In genomic region chr2:68467077-68467960, GRCh38 we compare ENCODE assay signal across 1 cellular context.
TF ChIP-seq lines count a peak whose summit lies in the region.

APLF (plus strand) TSS chr2:68467585; CDS start chr2:68467732, 147 bp downstream.
A gene with protein sequence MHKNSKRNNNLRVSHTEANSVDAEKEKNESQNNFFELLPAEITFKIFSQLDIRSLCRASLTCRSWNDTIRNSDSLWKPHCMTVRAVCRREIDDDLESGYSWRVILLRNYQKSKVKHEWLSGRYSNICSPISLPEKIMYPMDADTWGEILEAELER (minus strand): TSS chr2:68467294. CDS start chr2:68465145, 2,149 bp downstream.

TF ChIP-seq in HepG2, 621 proteins besides CTCF, POLR2A, EP300 and RAD21 (continued from another document and continues in another):
- TF ChIP-seq, protein P1, sequence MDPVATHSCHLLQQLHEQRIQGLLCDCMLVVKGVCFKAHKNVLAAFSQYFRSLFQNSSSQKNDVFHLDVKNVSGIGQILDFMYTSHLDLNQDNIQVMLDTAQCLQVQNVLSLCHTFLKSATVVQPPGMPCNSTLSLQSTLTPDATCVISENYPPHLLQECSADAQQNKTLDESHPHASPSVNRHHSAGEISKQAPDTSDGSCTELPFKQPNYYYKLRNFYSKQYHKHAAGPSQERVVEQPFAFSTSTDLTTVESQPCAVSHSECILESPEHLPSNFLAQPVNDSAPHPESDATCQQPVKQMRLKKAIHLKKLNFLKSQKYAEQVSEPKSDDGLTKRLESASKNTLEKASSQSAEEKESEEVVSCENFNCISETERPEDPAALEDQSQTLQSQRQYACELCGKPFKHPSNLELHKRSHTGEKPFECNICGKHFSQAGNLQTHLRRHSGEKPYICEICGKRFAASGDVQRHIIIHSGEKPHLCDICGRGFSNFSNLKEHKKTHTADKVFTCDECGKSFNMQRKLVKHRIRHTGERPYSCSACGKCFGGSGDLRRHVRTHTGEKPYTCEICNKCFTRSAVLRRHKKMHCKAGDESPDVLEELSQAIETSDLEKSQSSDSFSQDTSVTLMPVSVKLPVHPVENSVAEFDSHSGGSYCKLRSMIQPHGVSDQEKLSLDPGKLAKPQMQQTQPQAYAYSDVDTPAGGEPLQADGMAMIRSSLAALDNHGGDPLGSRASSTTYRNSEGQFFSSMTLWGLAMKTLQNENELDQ (CRISPR knock-in tag; IDR thresholded peaks at IDR 0.05; ENCODE audit: borderline replicate concordance) = 0 out of 2 replicates have a peak, but pooled peaks have one; percentile 29
- no peak for TF ChIP-seq IRF1 (CRISPR knock-in tag; IDR thresholded peaks at IDR 0.05; ENCODE audit: low read depth)
- TF ChIP-seq ZFP82 (CRISPR knock-in tag; IDR thresholded peaks at IDR 0.05; ENCODE audit: borderline replicate concordance) = peak; percentile 94; the same call in 1 of the 2 replicates
- peak; percentile 30 for TF ChIP-seq PTBP1 (IDR thresholded peaks at IDR 0.05; ENCODE audit: low read depth, low read length, poor library complexity, severe bottlenecking)
- TF ChIP-seq REL (CRISPR knock-in tag; conservative IDR thresholded peaks at IDR 0.05) = no peak
- TF ChIP-seq ZNF17 (CRISPR knock-in tag; IDR thresholded peaks at IDR 0.05) = peak; percentile 16; the same call in 1 of the 2 replicates
- peak; percentile 77; the same call in 1 of the 2 replicates for TF ChIP-seq RFXANK (CRISPR knock-in tag; IDR thresholded peaks at IDR 0.05)
- peak; percentile 84 for TF ChIP-seq RBM39 (IDR thresholded peaks at IDR 0.05; ENCODE audit: low read depth, low read length, poor library complexity, severe bottlenecking)
- TF ChIP-seq SOX6 (IDR thresholded peaks at IDR 0.05) = no peak
- TF ChIP-seq SOX6 (CRISPR knock-in tag; IDR thresholded peaks at IDR 0.05) = peak; percentile 69; the same call in 1 of the 2 replicates
- peak; percentile 81 for TF ChIP-seq SPEN (CRISPR knock-in tag; IDR thresholded peaks at IDR 0.05; ENCODE audit: low read depth)
- peak; percentile 18 for TF ChIP-seq AGO1 (IDR thresholded peaks at IDR 0.05; ENCODE audit: low read depth, low read length, poor library complexity, severe bottlenecking)
- 0 out of 2 replicates have a peak, but pooled peaks have one; percentile 52 for TF ChIP-seq ZNF354B (CRISPR knock-in tag; IDR thresholded peaks at IDR 0.05)
- TF ChIP-seq ZNF275 (CRISPR knock-in tag; IDR thresholded peaks at IDR 0.05; ENCODE audit: borderline replicate concordance) = peak; percentile 84; the same call in 1 of the 2 replicates
- peak; percentile 73 for TF ChIP-seq PITX1 (CRISPR knock-in tag; IDR thresholded peaks at IDR 0.05)
- peak; percentile 45 to 54; a peak in 3 of 4 replicates for TF ChIP-seq NR2F1 (CRISPR knock-in tag; IDR thresholded peaks at IDR 0.05)
- peak; percentile 72; the same call in 1 of the 2 replicates for TF ChIP-seq HOXA5 (CRISPR knock-in tag; IDR thresholded peaks at IDR 0.05)
- TF ChIP-seq ZNF101 (CRISPR knock-in tag; IDR thresholded peaks at IDR 0.05; ENCODE audit: borderline replicate concordance, low read depth) = no peak
- TF ChIP-seq, protein P2, sequence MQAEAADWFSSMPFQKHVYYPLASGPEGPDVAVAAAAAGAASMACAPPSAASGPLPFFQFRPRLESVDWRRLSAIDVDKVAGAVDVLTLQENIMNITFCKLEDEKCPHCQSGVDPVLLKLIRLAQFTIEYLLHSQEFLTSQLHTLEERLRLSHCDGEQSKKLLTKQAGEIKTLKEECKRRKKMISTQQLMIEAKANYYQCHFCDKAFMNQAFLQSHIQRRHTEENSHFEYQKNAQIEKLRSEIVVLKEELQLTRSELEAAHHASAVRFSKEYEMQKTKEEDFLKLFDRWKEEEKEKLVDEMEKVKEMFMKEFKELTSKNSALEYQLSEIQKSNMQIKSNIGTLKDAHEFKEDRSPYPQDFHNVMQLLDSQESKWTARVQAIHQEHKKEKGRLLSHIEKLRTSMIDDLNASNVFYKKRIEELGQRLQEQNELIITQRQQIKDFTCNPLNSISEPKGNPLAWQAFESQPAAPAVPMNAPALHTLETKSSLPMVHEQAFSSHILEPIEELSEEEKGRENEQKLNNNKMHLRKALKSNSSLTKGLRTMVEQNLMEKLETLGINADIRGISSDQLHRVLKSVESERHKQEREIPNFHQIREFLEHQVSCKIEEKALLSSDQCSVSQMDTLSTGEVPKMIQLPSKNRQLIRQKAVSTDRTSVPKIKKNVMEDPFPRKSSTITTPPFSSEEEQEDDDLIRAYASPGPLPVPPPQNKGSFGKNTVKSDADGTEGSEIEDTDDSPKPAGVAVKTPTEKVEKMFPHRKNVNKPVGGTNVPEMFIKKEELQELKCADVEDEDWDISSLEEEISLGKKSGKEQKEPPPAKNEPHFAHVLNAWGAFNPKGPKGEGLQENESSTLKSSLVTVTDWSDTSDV (CRISPR knock-in tag; IDR thresholded peaks at IDR 0.05) = 0 out of 2 replicates have a peak, but pooled peaks have one; percentile 49
- TF ChIP-seq ZNF782 (CRISPR knock-in tag; IDR thresholded peaks at IDR 0.05; ENCODE audit: borderline replicate concordance) = no peak; the same call in 1 of the 2 replicates
- TF ChIP-seq ZNF431 (CRISPR knock-in tag; IDR thresholded peaks at IDR 0.05; ENCODE audit: borderline replicate concordance, low read depth) = 0 out of 2 replicates have a peak, but pooled peaks have one; percentile 42
- peak; percentile 85; the same call in 1 of the 2 replicates for TF ChIP-seq ZNF773 (CRISPR knock-in tag; IDR thresholded peaks at IDR 0.05; ENCODE audit: borderline replicate concordance)
- peak; percentile 55; the same call in 1 of the 2 replicates for TF ChIP-seq KAT7 (CRISPR knock-in tag; IDR thresholded peaks at IDR 0.05; ENCODE audit: borderline replicate concordance)
- TF ChIP-seq TOE1 (CRISPR knock-in tag; IDR thresholded peaks at IDR 0.05) = no peak; the same call in 1 of the 2 replicates
- TF ChIP-seq ZNF704 (CRISPR knock-in tag; IDR thresholded peaks at IDR 0.05; ENCODE audit: borderline replicate concordance) = no peak
- peak; percentile 70 for TF ChIP-seq KLF9 (CRISPR knock-in tag; IDR thresholded peaks at IDR 0.05; ENCODE audit: low read depth)
- peak; percentile 65 for TF ChIP-seq THAP9 (CRISPR knock-in tag; IDR thresholded peaks at IDR 0.05; ENCODE audit: borderline replicate concordance)
- TF ChIP-seq ZNF282 (IDR thresholded peaks at IDR 0.05; ENCODE audit: partially characterized antibody) = no peak
- 0 out of 2 replicates have a peak, but pooled peaks have one; percentile 11 for TF ChIP-seq RERE (CRISPR knock-in tag; IDR thresholded peaks at IDR 0.05; ENCODE audit: low read depth)
- TF ChIP-seq ZNF709 (CRISPR knock-in tag; IDR thresholded peaks at IDR 0.05) = peak; percentile 77
- TF ChIP-seq GPBP1L1 (CRISPR knock-in tag; IDR thresholded peaks at IDR 0.05) = no peak
- TF ChIP-seq SALL1 (CRISPR knock-in tag; IDR thresholded peaks at IDR 0.05) = peak; percentile 88
- peak; percentile 47 for TF ChIP-seq NFYB (CRISPR knock-in tag; IDR thresholded peaks at IDR 0.05)
- peak; percentile 78; the same call in 1 of the 2 replicates for TF ChIP-seq YEATS2 (CRISPR knock-in tag; IDR thresholded peaks at IDR 0.05; ENCODE audit: borderline replicate concordance)
- peak; percentile 98 for TF ChIP-seq CEBPB (IDR thresholded peaks at IDR 0.05; ENCODE audit: borderline replicate concordance, low read depth, low read length)
- TF ChIP-seq, protein P3, sequence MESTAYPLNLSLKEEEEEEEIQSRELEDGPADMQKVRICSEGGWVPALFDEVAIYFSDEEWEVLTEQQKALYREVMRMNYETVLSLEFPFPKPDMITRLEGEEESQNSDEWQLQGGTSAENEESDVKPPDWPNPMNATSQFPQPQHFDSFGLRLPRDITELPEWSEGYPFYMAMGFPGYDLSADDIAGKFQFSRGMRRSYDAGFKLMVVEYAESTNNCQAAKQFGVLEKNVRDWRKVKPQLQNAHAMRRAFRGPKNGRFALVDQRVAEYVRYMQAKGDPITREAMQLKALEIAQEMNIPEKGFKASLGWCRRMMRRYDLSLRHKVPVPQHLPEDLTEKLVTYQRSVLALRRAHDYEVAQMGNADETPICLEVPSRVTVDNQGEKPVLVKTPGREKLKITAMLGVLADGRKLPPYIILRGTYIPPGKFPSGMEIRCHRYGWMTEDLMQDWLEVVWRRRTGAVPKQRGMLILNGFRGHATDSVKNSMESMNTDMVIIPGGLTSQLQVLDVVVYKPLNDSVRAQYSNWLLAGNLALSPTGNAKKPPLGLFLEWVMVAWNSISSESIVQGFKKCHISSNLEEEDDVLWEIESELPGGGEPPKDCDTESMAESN (CRISPR knock-in tag; conservative IDR thresholded peaks at IDR 0.05) = peak; percentile 94
- no peak for TF ChIP-seq ZNF629 (CRISPR knock-in tag; conservative IDR thresholded peaks at IDR 0.05)
- no peak for TF ChIP-seq ZNF234 (CRISPR knock-in tag; conservative IDR thresholded peaks at IDR 0.05)
